Comparison of ENCODE assay signal across 13 cellular contexts in the genomic region with DNA sequence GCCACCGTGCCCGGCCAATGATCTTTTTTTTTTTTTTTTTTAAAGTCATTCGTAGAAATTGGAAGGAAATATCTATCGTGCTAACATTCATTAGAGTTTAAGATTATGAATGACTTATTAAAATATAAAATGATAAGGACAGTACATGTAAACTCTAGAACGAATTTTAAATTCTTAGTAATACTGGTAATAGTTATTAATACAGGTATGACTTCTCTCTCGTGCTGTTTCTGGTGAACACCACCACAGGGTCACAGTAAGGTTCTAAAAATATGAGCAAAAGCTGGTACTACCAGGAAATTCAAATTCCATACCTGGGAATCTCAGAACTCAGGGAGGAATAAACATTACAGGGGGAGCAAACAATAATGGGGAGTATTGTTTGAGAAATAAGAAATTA. TPM values are rescaled to one million over a fixed set of nuclear protein-coding genes. Genes with fewer than 3 reads are reported as not detected.
DNase-seq lines count a peak whose midpoint lies in the region; ATAC-seq, FAIRE-seq and TF ChIP-seq lines count a peak whose summit lies in the region.
"Had no signal": no experiment of that assay in that cellular context is flagged by ENCODE, and none has a peak within 500 bp of the region (broad histone marks: within the 10 kb centered on the region; RNA-seq: fewer than 3 reads in every experiment).

No MANE protein-coding gene starts in this region.

- no peak for TF ChIP-seq POLR2A in A549 (IDR thresholded peaks at IDR 0.05; ENCODE audit: low read length)

- H3K9me3 Mint-ChIP-seq in CD4-positive, CD25-positive, alpha-beta regulatory T cell: no peaks in the 10 kb centered on the region
- H3K9me3 Mint-ChIP-seq in activated CD8-positive, alpha-beta T cell treated with anti-CD3 and anti-CD28 coated beads for 36 hours: no peaks in the 10 kb centered on the region
- H3K9me3 Mint-ChIP-seq: H9 had no signal

- CTCF ChIA-PET in A549 (lab: Yijun Ruan, JAX): no interaction called here
- CTCF ChIA-PET in activated CD8-positive, alpha-beta T cell treated with anti-CD3 and anti-CD28 coated beads for 36 hours (lab: Charles Lee): interaction anchor here (1.1 to 4.4 kb wide), 2 partner anchors 17 to 27 kb away, joined by 3 to 18 read pairs; partner anchors contain the start of gene WNK1

- H3K27ac ChIP-seq in A549 (peak overlapping the region; percentile 28 to 67; a peak in 4 of 6 replicates), keratinocyte (ENCODE audit: control insufficient read depth, insufficient read depth, low read length) (no peak overlapping the region)
- H3K27ac ChIP-seq in CD4-positive, CD25-positive, alpha-beta regulatory T cell (ENCODE audit: insufficient read depth, low read length, poor library complexity, severe bottlenecking): peak overlapping the region; percentile 64
- H3K27ac ChIP-seq: BLaER1, ovary had no signal

- H3K9ac ChIP-seq in keratinocyte (ENCODE audit: control insufficient read depth, extremely low read depth, insufficient read depth, low read length): no peak overlapping the region
- H3K9ac ChIP-seq: BLaER1 had no signal

- no peak overlapping the region for H2AFZ ChIP-seq in keratinocyte (ENCODE audit: control insufficient read depth, low read length)

- peaks cover 80% of the 10 kb centered on the region for H3K4me1 ChIP-seq in A549
- peaks cover 78% of the 10 kb centered on the region for H3K4me1 ChIP-seq in CD4-positive, CD25-positive, alpha-beta regulatory T cell (ENCODE audit: control insufficient read depth, insufficient read depth, low read length, poor library complexity, severe bottlenecking)
- H3K4me1 ChIP-seq in keratinocyte (ENCODE audit: control insufficient read depth, extremely low read depth, insufficient read depth, low read length): peaks cover 14% of the 10 kb centered on the region

- FAIRE-seq in A549 (lab: Jason Lieb, UNC): no peak
- FAIRE-seq in keratinocyte (lab: Jason Lieb, UNC): no peak

- H3K79me2 ChIP-seq in keratinocyte (ENCODE audit: control insufficient read depth, insufficient read depth, low read length): peaks cover 97% of the 10 kb centered on the region

- DNase-seq in A549 (ENCODE audit: low read depth in 1 of 2, low spot score in 1 of 2) (no peak), keratinocyte (ENCODE audit: low read depth, low spot score) (no peak), left cardiac atrium (no peak)
- DNase-seq in CD4-positive, CD25-positive, alpha-beta regulatory T cell: no peak
- DNase-seq in activated CD8-positive, alpha-beta T cell treated with anti-CD3 and anti-CD28 coated beads for 36 hours: no peak
- DNase-seq: activated CD4-positive, alpha-beta T cell treated with anti-CD3 and anti-CD28 coated beads for 48 hours; H9; NCI-H2107; ovary had no signal

- H3K4me1 Mint-ChIP-seq in CD4-positive, CD25-positive, alpha-beta regulatory T cell: peaks cover 54 to 86% (median 72%) of the 10 kb centered on the region in 4 donors
- H3K4me1 Mint-ChIP-seq in activated CD8-positive, alpha-beta T cell treated with anti-CD3 and anti-CD28 coated beads for 36 hours (ENCODE audit: low read depth): peaks cover 76% of the 10 kb centered on the region

- dilution Hi-C loops in keratinocyte (cut with MboI; ENCODE audit: extremely low pct_ligation_motif_present, low sequenced_read_pairs): no loop called here

- POLR2A ChIA-PET in A549 (lab: Yijun Ruan, JAX): no interaction called here
- POLR2A ChIA-PET in activated CD8-positive, alpha-beta T cell treated with anti-CD3 and anti-CD28 coated beads for 36 hours (lab: Charles Lee): no interaction called here

- no peak for TF ChIP-seq CTCF in A549 (IDR thresholded peaks at IDR 0.05)
- no peak for TF ChIP-seq CTCF in activated CD8-positive, alpha-beta T cell treated with anti-CD3 and anti-CD28 coated beads for 36 hours (IDR thresholded peaks at IDR 0.05)
- TF ChIP-seq CTCF in keratinocyte (optimal IDR thresholded peaks at IDR 0.05 in 1 of 3, IDR thresholded peaks at IDR 0.05 in 1 of 3, conservative IDR thresholded peaks at IDR 0.05 in 1 of 3; ENCODE audit: extremely low read depth in 1 of 3, insufficient read depth in 2 of 3, low read length in 3 of 3): no peak

- H3K36me3 Mint-ChIP-seq in CD4-positive, CD25-positive, alpha-beta regulatory T cell: peaks cover 7% of the 10 kb centered on the region
- peaks cover 12% of the 10 kb centered on the region for H3K36me3 Mint-ChIP-seq in activated CD8-positive, alpha-beta T cell treated with anti-CD3 and anti-CD28 coated beads for 36 hours (ENCODE audit: low read depth)

- H3K4me2 ChIP-seq in A549: peak overlapping the region; percentile 75
- H3K4me2 ChIP-seq in keratinocyte (ENCODE audit: control insufficient read depth, extremely low read depth, insufficient read depth, low read depth, low read length): peak overlapping the region; percentile 58
- H3K4me2 ChIP-seq: BLaER1 had no signal

- ATAC-seq in A549: no peak
- no peak for ATAC-seq in CD4-positive, CD25-positive, alpha-beta regulatory T cell (ENCODE audit: low read depth in 2 of 2)
- ATAC-seq in activated CD8-positive, alpha-beta T cell treated with anti-CD3 and anti-CD28 coated beads for 36 hours: no peak
- no peak for ATAC-seq in HG03097 (IDR thresholded peaks at IDR 0.05; ENCODE audit: low FRiP score, unreplicated experiment)
- ATAC-seq in left cardiac atrium: no peak
- ATAC-seq in HG03196 (IDR thresholded peaks at IDR 0.05; ENCODE audit: unreplicated experiment): no peak
- no peak for ATAC-seq in esophagus mucosa

- intact Hi-C loops in activated CD8-positive, alpha-beta T cell treated with anti-CD3 and anti-CD28 coated beads for 36 hours (cut with micrococcal nuclease): no loop called here
- intact Hi-C loops in left cardiac atrium (cut with DNase I): no loop called here

- peak overlapping the region; percentile 23 for H3K4me3 ChIP-seq in A549
- H3K4me3 ChIP-seq in CD4-positive, CD25-positive, alpha-beta regulatory T cell (ENCODE audit: low read depth, low read length): peak overlapping the region; percentile 86
- no peak overlapping the region for H3K4me3 ChIP-seq in keratinocyte (ENCODE audit: control insufficient read depth in 2 of 3, extremely low read depth in 1 of 3, insufficient read depth in 2 of 3, low read depth in 1 of 3, low read length in 3 of 3)
- H3K4me3 ChIP-seq: BLaER1, ovary had no signal

- H3K27ac Mint-ChIP-seq in CD4-positive, CD25-positive, alpha-beta regulatory T cell: peak overlapping the region; percentile 83 to 88 (median 88)
- peak overlapping the region; percentile 84 for H3K27ac Mint-ChIP-seq in activated CD8-positive, alpha-beta T cell treated with anti-CD3 and anti-CD28 coated beads for 36 hours
- H3K27ac Mint-ChIP-seq: H9 had no signal

- H3K36me3 ChIP-seq in CD4-positive, CD25-positive, alpha-beta regulatory T cell (ENCODE audit: control insufficient read depth, insufficient read depth, low read length): no peaks in the 10 kb centered on the region
- H3K36me3 ChIP-seq in keratinocyte (ENCODE audit: control insufficient read depth in 2 of 2, extremely low read depth in 1 of 2, insufficient read depth in 2 of 2, low read length in 2 of 2): peaks cover 0 to 2% of the 10 kb centered on the region in 2 experiments
- H3K36me3 ChIP-seq: ovary had no signal

- H3K4me3 Mint-ChIP-seq in CD4-positive, CD25-positive, alpha-beta regulatory T cell: peak overlapping the region; percentile 80 to 94 (median 86)
- peak overlapping the region; percentile 63 for H3K4me3 Mint-ChIP-seq in activated CD8-positive, alpha-beta T cell treated with anti-CD3 and anti-CD28 coated beads for 36 hours
- H3K4me3 Mint-ChIP-seq: H9 had no signal

- H3K9me3 ChIP-seq in A549: no peaks in the 10 kb centered on the region
- H3K9me3 ChIP-seq in CD4-positive, CD25-positive, alpha-beta regulatory T cell (ENCODE audit: control insufficient read depth in 2 of 2, low read length in 2 of 2): no peaks in the 10 kb centered on the region
- no peaks in the 10 kb centered on the region for H3K9me3 ChIP-seq in keratinocyte (ENCODE audit: control insufficient read depth, low read depth, low read length)
- H3K9me3 ChIP-seq: BLaER1, ovary had no signal

- H3K27me3 Mint-ChIP-seq in CD4-positive, CD25-positive, alpha-beta regulatory T cell: no peaks in the 10 kb centered on the region
- no peaks in the 10 kb centered on the region for H3K27me3 Mint-ChIP-seq in activated CD8-positive, alpha-beta T cell treated with anti-CD3 and anti-CD28 coated beads for 36 hours

- H3K9me1 ChIP-seq in keratinocyte (ENCODE audit: control insufficient read depth, extremely low read depth, insufficient read depth, low read length): no peaks in the 10 kb centered on the region

- WGBS in A549 (ENCODE audit: missing lambda C conversion rate): 76% methylated on average over 6 of the region's 6 CpGs

- H3K27me3 ChIP-seq in CD4-positive, CD25-positive, alpha-beta regulatory T cell (ENCODE audit: control insufficient read depth, insufficient read depth, low read length): no peaks in the 10 kb centered on the region
- no peaks in the 10 kb centered on the region for H3K27me3 ChIP-seq in keratinocyte (ENCODE audit: control insufficient read depth, extremely low read depth, insufficient read depth, low read length)
- H3K27me3 ChIP-seq: BLaER1, ovary had no signal

- TF ChIP-seq EP300 in A549 (IDR thresholded peaks at IDR 0.05): no peak

- no peaks in the 10 kb centered on the region for H4K20me1 ChIP-seq in keratinocyte (ENCODE audit: control insufficient read depth, extremely low read depth, insufficient read depth, low read length)

- no peak for TF ChIP-seq RAD21 in A549 (conservative IDR thresholded peaks at IDR 0.05 in 1 of 2, IDR thresholded peaks at IDR 0.05 in 1 of 2)

RNA-seq across cellular contexts. Expression of gene WNK1, which starts 26.2 kb away (rescaled TPM):
- polyA plus RNA-seq in A549 (2011; rRNA removed) (98.0 and 175 TPM in 2 replicates), A549 (2017; fragmentation: RNase III; extraction: RNeasy Plus Mini Kit Qiagen cat#74134 plus additional on column Dnase treatment) (83.8 to 88.4 TPM (median 87.4 TPM) in 3 replicates), keratinocyte (72.3 to 127 TPM (median 73.9 TPM) in 3 replicates)
- 61.5 and 98.3 TPM in 2 replicates for polyA plus RNA-seq in A549 (2012; cell fraction: cytosol; rRNA removed)
- polyA plus RNA-seq in A549 (2012; cell fraction: nucleus; rRNA removed): 114 and 124 TPM in 2 replicates
- polyA minus RNA-seq in A549 (2011; rRNA and poly(A)+ RNA removed): 625 and 790 TPM in 2 replicates
- total RNA-seq in CD4-positive, CD25-positive, alpha-beta regulatory T cell: 360 TPM
- 10 to 100 TPM; 22.1 to 34.6 (median 28.1) TPM for polyA plus RNA-seq in CD4-positive, CD25-positive, alpha-beta regulatory T cell
- total RNA-seq in activated CD8-positive, alpha-beta T cell treated with anti-CD3 and anti-CD28 coated beads for 36 hours: 100 to 1,000 TPM; 142 to 143 TPM
- 360 TPM for polyA plus RNA-seq in keratinocyte (2011; ENCODE audit: low read depth)
- 92.3 and 106 TPM in 2 replicates for polyA plus RNA-seq in keratinocyte (2011; cell fraction: cytosol; rRNA removed)
- polyA plus RNA-seq in keratinocyte (2011; cell fraction: nucleus; rRNA removed): 202 and 258 TPM in 2 replicates
- 79.1 and 106 TPM in 2 replicates for polyA plus RNA-seq in keratinocyte (2012; ENCODE audit: low replicate concordance)
- polyA minus RNA-seq in keratinocyte: 289 to 460 TPM (median 360 TPM) in 3 replicates
- 279 TPM for polyA minus RNA-seq in keratinocyte (2011; cell fraction: cytosol; rRNA and poly(A)+ RNA removed)
- 384 and 783 TPM in 2 replicates for polyA minus RNA-seq in keratinocyte (2011; cell fraction: nucleus; rRNA and poly(A)+ RNA removed)
- total RNA-seq in left cardiac atrium (100 to 1,000 TPM; 251 to 255 TPM), esophagus mucosa (157 TPM)

Comparison
In these comparisons a context has a peak if more than half of its experiments do, and no peak if none do; other contexts are left out.
1. H3K4me3 ChIP-seq: peak in A549 (single experiment) and CD4-positive, CD25-positive, alpha-beta regulatory T cell (single experiment); none in keratinocyte (0 of 3).